Comparison of ENCODE assay signal across 21 cellular contexts in genomic region chr15:71685420-71685993, GRCh38.
DNase-seq lines count a peak whose midpoint lies in the region; ATAC-seq and TF ChIP-seq lines count a peak whose summit lies in the region.
"Had no signal": no experiment of that assay in that cellular context is flagged by ENCODE, and none has a peak within 500 bp of the region (broad histone marks: within the 10 kb centered on the region; RNA-seq: fewer than 3 reads in every experiment).

No MANE protein-coding gene starts in this region.

- H3K79me2 ChIP-seq in PC-9 (ENCODE audit: low read depth) = no peaks in the 10 kb centered on the region

- H3K4me3 Mint-ChIP-seq in endodermal cell = no peak overlapping the region
- H3K4me3 Mint-ChIP-seq: CD8-positive, alpha-beta T cell had no signal

- TF ChIP-seq CTCF in fibroblast of the aortic adventitia (IDR thresholded peaks at IDR 0.05; ENCODE audit: insufficient read depth, low read length) = no peak
- no peak for TF ChIP-seq CTCF in gastroesophageal sphincter (IDR thresholded peaks at IDR 0.05)
- TF ChIP-seq CTCF in endodermal cell (conservative IDR thresholded peaks at IDR 0.05) = no peak
- no peak for TF ChIP-seq CTCF in left lung (IDR thresholded peaks at IDR 0.05)
- TF ChIP-seq CTCF in PC-9 (conservative IDR thresholded peaks at IDR 0.05) = no peak

- TF ChIP-seq POLR2A in gastroesophageal sphincter (IDR thresholded peaks at IDR 0.05) = no peak

- no peaks in the 10 kb centered on the region for H3K36me3 Mint-ChIP-seq in endodermal cell (ENCODE audit: low read depth)
- H3K36me3 Mint-ChIP-seq: CD8-positive, alpha-beta T cell had no signal

- H3K4me2 ChIP-seq in PC-9 = no peak overlapping the region
- H3K4me2 ChIP-seq: KMS-11 had no signal

- H3K9me3 ChIP-seq in SJCRH30 (replicated peaks) (no peaks in the 10 kb centered on the region; the same call in 1 of the 2 replicates), gastroesophageal sphincter (no peaks in the 10 kb centered on the region), endodermal cell (ENCODE audit: control insufficient read depth, low read length) (no peaks in the 10 kb centered on the region), left lung (peaks cover 0 to 1% of the 10 kb centered on the region in 2 donors), PC-9 (ENCODE audit: insufficient read depth, low read depth) (no peaks in the 10 kb centered on the region)

- ATAC-seq in gastroesophageal sphincter = no peak
- ATAC-seq in left lung = no peak
- ATAC-seq: CD8-positive, alpha-beta T cell had no signal

- no peak overlapping the region for H3K27ac Mint-ChIP-seq in endodermal cell
- H3K27ac Mint-ChIP-seq: CD8-positive, alpha-beta T cell had no signal

- no peak overlapping the region for H2AFZ ChIP-seq in PC-9

- H3K9ac ChIP-seq in endodermal cell (ENCODE audit: extremely low read depth, low read length, poor library complexity, severe bottlenecking) = no peak overlapping the region
- H3K9ac ChIP-seq: KMS-11 had no signal

- peaks cover 6% of the 10 kb centered on the region for H3K4me1 Mint-ChIP-seq in endodermal cell

- H3K4me1 ChIP-seq in SJCRH30 (peaks cover 59% of the 10 kb centered on the region), gastroesophageal sphincter (no peaks in the 10 kb centered on the region), endodermal cell (ENCODE audit: control insufficient read depth, insufficient read depth, low read length) (no peaks in the 10 kb centered on the region), left lung (peaks cover 0 to 6% of the 10 kb centered on the region in 2 donors), PC-9 (replicated peaks; ENCODE audit: insufficient read depth) (peaks cover 12% of the 10 kb centered on the region)

- H3K9me2 ChIP-seq in PC-9 (ENCODE audit: insufficient read depth) = no peaks in the 10 kb centered on the region

- H3F3A ChIP-seq in PC-9 (ENCODE audit: insufficient read depth, low read depth) = peaks cover 7% of the 10 kb centered on the region; the same call in 1 of the 2 replicates

- no TSS peak for BruUV-seq in PC-9 (replicated peaks; lab: Mats Ljungman, UMichigan)

- peaks cover 2% of the 10 kb centered on the region for H3K9me3 Mint-ChIP-seq in endodermal cell
- H3K9me3 Mint-ChIP-seq: CD8-positive, alpha-beta T cell had no signal

- H3K27ac ChIP-seq in SJCRH30 (peak overlapping the region; percentile 96), gastroesophageal sphincter (no peak overlapping the region), endodermal cell (ENCODE audit: low read depth, low read length) (no peak overlapping the region), left lung (no peak overlapping the region), PC-9 (no peak overlapping the region)
- H3K27ac ChIP-seq: 22Rv1, HL-60, KMS-11 had no signal

- intact Hi-C loops in left lung (cut with DNase I) (no loop called here), PC-9 (cut with micrococcal nuclease; ENCODE audit: unreplicated experiment) (no loop called here)

- DNase-seq in NCI-H2171 treated with DMSO at 0.1 percent for 48 hours (lab: John Stamatoyannopoulos, UW) = peak; percentile 27
- no peak for DNase-seq in NCI-H2171 (lab: John Stamatoyannopoulos, UW)
- peak in 1 of 2 experiments; percentile 54 for DNase-seq in SJCRH30
- DNase-seq in fibroblast of the aortic adventitia (ENCODE audit: low read depth) = peak; percentile 33
- no peak for DNase-seq in endodermal cell
- DNase-seq in left lung = no peak
- DNase-seq in PC-9 = no peak
- DNase-seq: AML-193; C1 segment of cervical spinal cord; CD8-positive, alpha-beta T cell; MV-4-11; NCI-H1105 treated with DMSO at 0.1 percent for 48 hours; NCI-H2029 treated with DMSO at 0.1 percent for 48 hours; NCI-H446 treated with DMSO at 0.1 percent for 48 hours; NCI-H526 treated with DMSO at 0.1 percent for 48 hours; SIG-M5; T-helper 1 cell had no signal

- H3K36me3 ChIP-seq in SJCRH30 (no peaks in the 10 kb centered on the region), gastroesophageal sphincter (no peaks in the 10 kb centered on the region), endodermal cell (ENCODE audit: control insufficient read depth, insufficient read depth, low read length) (no peaks in the 10 kb centered on the region), left lung (no peaks in the 10 kb centered on the region), PC-9 (ENCODE audit: low read depth) (no peaks in the 10 kb centered on the region)

- no peak for TF ChIP-seq EP300 in gastroesophageal sphincter (IDR thresholded peaks at IDR 0.05)

- CTCF ChIA-PET in PC-9 (lab: Charles Lee) = no interaction called here

- H4K20me1 ChIP-seq in PC-9 (ENCODE audit: insufficient read depth) = no peaks in the 10 kb centered on the region

- POLR2A ChIA-PET in PC-9 (lab: Charles Lee; ENCODE audit: unreplicated experiment) = no interaction called here

- peaks cover 4% of the 10 kb centered on the region for H3K27me3 Mint-ChIP-seq in endodermal cell (ENCODE audit: insufficient read depth)

- H3K4me3 ChIP-seq in SJCRH30 = no peak overlapping the region
- H3K4me3 ChIP-seq in fibroblast of the aortic adventitia (ENCODE audit: low read depth, low read length) = no peak overlapping the region
- H3K4me3 ChIP-seq in gastroesophageal sphincter = no peak overlapping the region
- H3K4me3 ChIP-seq in endodermal cell (ENCODE audit: low read length) = no peak overlapping the region
- no peak overlapping the region for H3K4me3 ChIP-seq in left lung
- H3K4me3 ChIP-seq in PC-9 = no peak overlapping the region

- H3K27me3 ChIP-seq in SJCRH30 (no peaks in the 10 kb centered on the region), gastroesophageal sphincter (no peaks in the 10 kb centered on the region), endodermal cell (ENCODE audit: control insufficient read depth, insufficient read depth, low read length, poor library complexity, severe bottlenecking) (no peaks in the 10 kb centered on the region), left lung (no peaks in the 10 kb centered on the region), PC-9 (ENCODE audit: insufficient read depth, low read depth) (no peaks in the 10 kb centered on the region)

Comparison
In these comparisons a context has a peak if more than half of its experiments do, and no peak if none do; other contexts are left out.
1. DNase-seq: peak in NCI-H2171 treated with DMSO at 0.1 percent for 48 hours (single experiment) and fibroblast of the aortic adventitia (single experiment); none in NCI-H2171 (single experiment), endodermal cell (single experiment), left lung (0 of 2) and PC-9 (0 of 2).